In genomic region chr13:51047434-51048165, GRCh38 we compare ENCODE assay signal across 23 cellular contexts.
A peak's percentile ranks its signal among the peaks of the same experiment; 100 is the strongest.
DNase-seq lines count a peak whose midpoint lies in the region; ATAC-seq, FAIRE-seq and TF ChIP-seq lines count a peak whose summit lies in the region.
"Had no signal": no experiment of that assay in that cellular context is flagged by ENCODE, and none has a peak within 500 bp of the region (broad histone marks: within the 10 kb centered on the region; RNA-seq: fewer than 3 reads in every experiment).

No MANE protein-coding gene starts in this region.

- no peak for FAIRE-seq in pancreas (lab: Jason Lieb, UNC)
- FAIRE-seq in GM19239 (lab: Jason Lieb, UNC), result no peak
- FAIRE-seq: astrocyte, keratinocyte had no signal

- no peak overlapping the region for H3K27ac ChIP-seq in pancreas
- H3K27ac ChIP-seq: gastrocnemius medialis, HL-60, neutrophil, thyroid gland had no signal

- H3K9me3 ChIP-seq in pancreas, result no peaks in the 10 kb centered on the region
- H3K9me3 ChIP-seq: gastrocnemius medialis, neutrophil, thyroid gland had no signal

- peaks cover 0 to 5% (median 5%) of the 10 kb centered on the region in 3 donors for H3K4me1 ChIP-seq in pancreas
- H3K4me1 ChIP-seq: gastrocnemius medialis, thyroid gland had no signal

- TF ChIP-seq POLR2A in NB4 (IDR thresholded peaks at IDR 0.05; ENCODE audit: extremely low read depth, insufficient read length), result no peak

- in situ Hi-C loops in GM13977 (cut with MboI; ENCODE audit: low pct_unique_long_range_greater_than_20kb, low sequenced_read_pairs, unreplicated experiment), result no loop called here

- H3K36me3 ChIP-seq in pancreas, result no peaks in the 10 kb centered on the region
- H3K36me3 ChIP-seq: gastrocnemius medialis, neutrophil, thyroid gland had no signal

- TF ChIP-seq CTCF in GM13977 (IDR thresholded peaks at IDR 0.05; ENCODE audit: extremely low read depth, insufficient read depth, missing control alignments) (peak; percentile 11), NB4 (IDR thresholded peaks at IDR 0.05; ENCODE audit: low read depth, low read length) (peak; percentile 28), pancreas (IDR thresholded peaks at IDR 0.05) (no peak)

- intact Hi-C loops in pancreas (cut with DNase I), result no loop called here

- DNase-seq in GM13977 (ENCODE audit: low spot score) (no peak), NB4 (ENCODE audit: low read depth) (peak; percentile 41), cerebellar cortex (ENCODE audit: low spot score) (peak; percentile 83), pancreas (no peak), GM19239 (ENCODE audit: insufficient read length, low spot score) (no peak), NCI-H1105 treated with DMSO at 0.1 percent for 48 hours (lab: John Stamatoyannopoulos, UW) (no peak)
- DNase-seq in activated CD4-positive, alpha-beta T cell treated with anti-CD3 and anti-CD28 coated beads, Interleukin-2, amount 50 U/mL, for 1 hour, result no peak
- DNase-seq: activated B cell treated with CpG ODN at 0.5 μM for 24 hours; activated CD4-positive, alpha-beta T cell treated with anti-CD3 and anti-CD28 coated beads, Interleukin-2, amount 50 U/mL, for 48 hours; activated CD8-positive, alpha-beta memory T cell treated with anti-CD3 and anti-CD28 coated beads, Interleukin-2, amount 50 U/mL, for 48 hours; gastrocnemius medialis; NCI-H1694 treated with DMSO at 0.1 percent for 48 hours; NCI-H345; retina; stimulated activated CD4-positive, alpha-beta T cell treated with anti-CD3 and anti-CD28 coated beads, Interleukin-4, amount 100 ng/mL, for 24 hours; stimulated activated naive CD4-positive, alpha-beta T cell treated with Interleukin-2 at 50 U/mL for 16 hours; T1000; thyroid gland had no signal

- WGBS in pancreas, 2 donors, result 39 to 42% methylated on average over 6 of the region's 6 CpGs

- no peaks in the 10 kb centered on the region for H3K27me3 ChIP-seq in pancreas
- H3K27me3 ChIP-seq: gastrocnemius medialis, neutrophil, thyroid gland had no signal

- H3K4me3 ChIP-seq in NB4 (ENCODE audit: low read depth, low read length), result no peak overlapping the region
- H3K4me3 ChIP-seq in pancreas, result no peak overlapping the region
- H3K4me3 ChIP-seq: gastrocnemius medialis, lung, thyroid gland had no signal

- peak in 3 of 4 donors; percentile 40 to 72 (median 56) for ATAC-seq in pancreas
- ATAC-seq: gastrocnemius medialis had no signal

Comparison
In these comparisons a context has a peak if more than half of its experiments do, and no peak if none do; other contexts are left out.
1. DNase-seq: peak in NB4 (single experiment) and cerebellar cortex (single experiment); none in GM13977 (single experiment), pancreas (0 of 6), GM19239 (single experiment), activated CD4-positive, alpha-beta T cell treated with anti-CD3 and anti-CD28 coated beads, Interleukin-2, amount 50 U/mL, for 1 hour (single experiment) and NCI-H1105 treated with DMSO at 0.1 percent for 48 hours (single experiment).
2. CTCF ChIP-seq: peak in GM13977 (single experiment) and NB4 (single experiment); none in pancreas (0 of 4).